18 cellular contexts compared by ENCODE assay signal in genomic region chr6:98986216-98986615, GRCh38.
"Had no signal": no experiment of that assay in that cellular context is flagged by ENCODE, and none has a peak within 500 bp of the region (broad histone marks: within the 10 kb centered on the region; RNA-seq: fewer than 3 reads in every experiment).

No MANE protein-coding gene starts in this region.

- H3K27me3 ChIP-seq: dorsolateral prefrontal cortex, esophagus muscularis mucosa, gastrocnemius medialis, heart right ventricle, left lung had no signal

- H3K36me3 ChIP-seq: esophagus muscularis mucosa, gastrocnemius medialis, heart right ventricle, left lung, lower lobe of right lung had no signal

- DNase-seq: dermis blood vessel endothelial cell; dorsolateral prefrontal cortex; effector CD4-positive, alpha-beta T cell; effector memory CD4-positive, alpha-beta T cell; foreskin keratinocyte; gastrocnemius medialis; glutamatergic neuron; head of caudate nucleus; heart right ventricle; hippocampal formation; left cardiac atrium; left lung; left ventricle myocardium superior; lower lobe of right lung; mesenchymal stem cell; mucosa of descending colon had no signal

- H3K9me3 ChIP-seq: esophagus muscularis mucosa, gastrocnemius medialis, heart right ventricle, left lung, lower lobe of right lung, mucosa of descending colon had no signal

- H3K4me3 ChIP-seq: coronary artery, dorsolateral prefrontal cortex, esophagus muscularis mucosa, gastrocnemius medialis, heart right ventricle, left lung, lower lobe of right lung, mucosa of descending colon had no signal

- H3K27ac ChIP-seq: coronary artery, dorsolateral prefrontal cortex, esophagus muscularis mucosa, foreskin keratinocyte, gastrocnemius medialis, heart right ventricle, left lung, lower lobe of right lung had no signal

- H3K4me1 ChIP-seq: esophagus muscularis mucosa, foreskin keratinocyte, gastrocnemius medialis, left lung, lower lobe of right lung had no signal
